Comparison of ENCODE assay signal across 10 cellular contexts in genomic region chr1:201540846-201541735, GRCh38. TPM values are rescaled to one million over a fixed set of nuclear protein-coding genes. Genes with fewer than 3 reads are reported as not detected.
DNase-seq lines count a peak whose midpoint lies in the region; ATAC-seq and TF ChIP-seq lines count a peak whose summit lies in the region.
"Had no signal": no experiment of that assay in that cellular context is flagged by ENCODE, and none has a peak within 500 bp of the region (broad histone marks: within the 10 kb centered on the region; RNA-seq: fewer than 3 reads in every experiment).

No MANE protein-coding gene starts in this region.

- H3K9ac ChIP-seq in PC-3 (ENCODE audit: low read length) = no peak overlapping the region

- H3K27me3 Mint-ChIP-seq in stimulated activated memory B cell treated with anti-CD40 and anti-IgM and Interleukin-4, amounts not matched to agents 10 μg/mL and 1 μg/mL and 100 μg/mL, for 72 hours = peaks cover 51% of the 10 kb centered on the region

- H3K9me3 ChIP-seq in PC-3 (ENCODE audit: low read length) = no peaks in the 10 kb centered on the region

- no peak overlapping the region for H2AFZ ChIP-seq in PC-3 (ENCODE audit: low read length)

- peak overlapping the region; percentile 79; the same call in 1 of the 2 replicates for H3K4me3 ChIP-seq in PC-3 (ENCODE audit: low read length)
- H3K4me3 ChIP-seq in fibroblast of the aortic adventitia (ENCODE audit: low read depth, low read length) = peak overlapping the region; percentile 85
- peak overlapping the region; percentile 86 for H3K4me3 ChIP-seq in skeletal muscle cell (ENCODE audit: low read depth, low read length)

- H3K79me2 ChIP-seq in PC-3 (ENCODE audit: low read length) = no peaks in the 10 kb centered on the region

- no peaks in the 10 kb centered on the region for H3K36me3 ChIP-seq in PC-3 (ENCODE audit: low read depth, low read length)

- H3K4me1 Mint-ChIP-seq in stimulated activated memory B cell treated with anti-CD40 and anti-IgM and Interleukin-4, amounts not matched to agents 10 μg/mL and 1 μg/mL and 100 μg/mL, for 72 hours = peaks cover 43% of the 10 kb centered on the region

- H4K20me1 ChIP-seq in PC-3 (ENCODE audit: low read length) = no peaks in the 10 kb centered on the region

- no peak overlapping the region for H3K27ac Mint-ChIP-seq in stimulated activated memory B cell treated with anti-CD40 and anti-IgM and Interleukin-4, amounts not matched to agents 10 μg/mL and 1 μg/mL and 100 μg/mL, for 72 hours

- peak overlapping the region; percentile 90 for H3K4me2 ChIP-seq in PC-3 (ENCODE audit: low read length)

- ATAC-seq in PC-3 = no peak
- ATAC-seq in stimulated activated memory B cell treated with anti-CD40 and anti-IgM and Interleukin-4, amounts not matched to agents 10 μg/mL and 1 μg/mL and 100 μg/mL, for 72 hours = no peak

- POLR2A ChIA-PET in PC-3 (lab: Charles Lee; ENCODE audit: unreplicated experiment) = no interaction called here

- H3K27ac ChIP-seq in PC-3 (ENCODE audit: low read length) = no peak overlapping the region

- CTCF ChIA-PET in PC-3 (lab: Charles Lee) = no interaction called here

- H3K9me3 Mint-ChIP-seq in stimulated activated memory B cell treated with anti-CD40 and anti-IgM and Interleukin-4, amounts not matched to agents 10 μg/mL and 1 μg/mL and 100 μg/mL, for 72 hours = no peaks in the 10 kb centered on the region

- no peaks in the 10 kb centered on the region for H3K27me3 ChIP-seq in PC-3 (ENCODE audit: low read length)

- intact Hi-C loops in PC-3 (cut with micrococcal nuclease) = no loop called here

- in situ Hi-C loops in GM13977 (cut with MboI; ENCODE audit: low pct_unique_long_range_greater_than_20kb, low sequenced_read_pairs, unreplicated experiment) = no loop called here

- peaks cover 9% of the 10 kb centered on the region for H3K36me3 Mint-ChIP-seq in stimulated activated memory B cell treated with anti-CD40 and anti-IgM and Interleukin-4, amounts not matched to agents 10 μg/mL and 1 μg/mL and 100 μg/mL, for 72 hours

- H3K4me1 ChIP-seq in PC-3 (ENCODE audit: insufficient read depth, low read length) = peaks cover 21% of the 10 kb centered on the region

- H3K4me3 Mint-ChIP-seq in stimulated activated memory B cell treated with anti-CD40 and anti-IgM and Interleukin-4, amounts not matched to agents 10 μg/mL and 1 μg/mL and 100 μg/mL, for 72 hours = no peak overlapping the region

- H3F3A ChIP-seq in PC-3 (ENCODE audit: low read length, unreplicated experiment) = no peaks in the 10 kb centered on the region

- no peak for TF ChIP-seq CTCF in PC-3 (conservative IDR thresholded peaks at IDR 0.05; ENCODE audit: low read depth, low read length)
- no peak for TF ChIP-seq CTCF in fibroblast of the aortic adventitia (IDR thresholded peaks at IDR 0.05; ENCODE audit: insufficient read depth, low read length)
- TF ChIP-seq CTCF in GM13977 (IDR thresholded peaks at IDR 0.05; ENCODE audit: extremely low read depth, insufficient read depth, missing control alignments) = no peak

- peak; percentile 49 for DNase-seq in ELF-1 (ENCODE audit: low read depth, low spot score)
- no peak for DNase-seq in PC-3
- no peak for DNase-seq in fibroblast of the aortic adventitia (ENCODE audit: low read depth)
- no peak for DNase-seq in skeletal muscle cell (ENCODE audit: low read depth)
- no peak for DNase-seq in GM13977 (ENCODE audit: low spot score)
- no peak for DNase-seq in cerebellum (ENCODE audit: low spot score)
- no peak for DNase-seq in iPS-NIHi7 (ENCODE audit: extremely low spot score)
- DNase-seq: erythroblast; stimulated activated CD4-positive, alpha-beta T cell treated with anti-CD3 and anti-CD28 coated beads, Interleukin-4, amount 100 ng/mL, for 4 hours had no signal

- no peaks in the 10 kb centered on the region for H3K9me2 ChIP-seq in PC-3 (replicated peaks; ENCODE audit: low read length)

- BruUV-seq in PC-3 (replicated peaks; lab: Mats Ljungman, UMichigan) = no TSS peak

RNA-seq across cellular contexts. Expression of gene NAV1, which starts 2.2 kb away (rescaled TPM):
- total RNA-seq in PC-3 (2014; rRNA removed) (2.6 and 6.5 TPM in 2 replicates), fibroblast of the aortic adventitia (ENCODE audit: low replicate concordance) (29.8 and 136 TPM in 2 replicates), cerebellum (73.3 TPM)

RNA-seq across cellular contexts. Expression of gene CSRP1, which starts 34.2 kb away (rescaled TPM):
- total RNA-seq in PC-3 (2014; rRNA removed) (147 and 189 TPM in 2 replicates), fibroblast of the aortic adventitia (ENCODE audit: low replicate concordance) (86.9 and 120 TPM in 2 replicates), cerebellum (19.3 TPM)
